ENCODE assay signal across 8 cellular contexts in the genomic region with DNA sequence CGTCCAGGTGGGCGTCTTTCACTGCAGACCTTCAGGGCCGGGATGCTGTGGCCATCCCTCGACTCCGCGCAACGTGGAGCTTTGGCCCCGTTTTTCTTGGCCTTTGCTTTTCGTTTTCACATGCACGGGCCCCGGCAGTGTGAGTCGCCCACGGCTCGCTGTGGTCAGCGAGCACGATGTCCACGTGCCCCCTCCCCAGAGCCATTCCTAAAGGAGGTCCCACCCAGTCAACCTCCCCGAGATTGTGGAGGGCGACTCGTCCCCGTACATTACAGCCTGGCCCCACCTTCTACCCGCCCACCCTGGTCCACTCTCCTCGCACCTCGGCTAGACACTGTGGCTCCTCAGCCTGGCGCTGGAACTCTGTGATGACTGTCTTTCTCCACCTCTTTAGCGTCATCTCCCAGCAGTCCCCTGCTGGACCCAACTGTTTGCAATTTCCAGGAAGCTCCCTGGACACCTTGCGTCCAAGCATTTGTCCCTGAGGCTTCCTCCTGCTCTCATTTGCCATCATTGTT. TPM values are rescaled to one million over a fixed set of nuclear protein-coding genes. Genes with fewer than 3 reads are reported as not detected.
DNase-seq lines count a peak whose midpoint lies in the region; ATAC-seq and TF ChIP-seq lines count a peak whose summit lies in the region.

No MANE protein-coding gene starts in this region.

- peak overlapping the region; percentile 77 for H3K27ac ChIP-seq in suprapubic skin

- WGBS in suprapubic skin = 3% methylated on average over 26 of the region's 27 CpGs

- TF ChIP-seq CTCF in brain (conservative IDR thresholded peaks at IDR 0.05) (no peak), suprapubic skin (IDR thresholded peaks at IDR 0.05) (no peak)

- peak overlapping the region; percentile 90 to 96 (median 93) for H3K4me3 Mint-ChIP-seq in brain

- ATAC-seq in GM19351 (IDR thresholded peaks at IDR 0.05; ENCODE audit: unreplicated experiment) = no peak

- H3K4me3 ChIP-seq in suprapubic skin = peak overlapping the region; percentile 63

- no peak for TF ChIP-seq POLR2A in suprapubic skin (IDR thresholded peaks at IDR 0.05)

- no peaks in the 10 kb centered on the region for H3K27me3 ChIP-seq in suprapubic skin

- H3K4me1 ChIP-seq in suprapubic skin = peaks cover 20% of the 10 kb centered on the region

- no peaks in the 10 kb centered on the region for H3K9me3 ChIP-seq in suprapubic skin

- peaks cover 48% of the 10 kb centered on the region for H3K36me3 ChIP-seq in suprapubic skin

- peaks cover 6% of the 10 kb centered on the region for H3K27me3 Mint-ChIP-seq in brain

- DNase-seq in G401 (ENCODE audit: low spot score) = peak; percentile 17
- peak; percentile 18 for DNase-seq in LHCN-M2 (ENCODE audit: low read depth)
- DNase-seq in kidney tubule cell (ENCODE audit: low spot score) = peak; percentile 30
- DNase-seq in suprapubic skin (ENCODE audit: low spot score in 2 of 2) = no peak
- DNase-seq in dedifferentiated amniotic fluid mesenchymal stem cell (ENCODE audit: extremely low spot score) = no peak
- DNase-seq in activated gamma-delta T cell (lab: John Stamatoyannopoulos, UW) = no peak

- in situ Hi-C loops in G401 (cut with HindIII; ENCODE audit: low sequenced_read_pairs) = no loop called here

- TF ChIP-seq EP300 in suprapubic skin (IDR thresholded peaks at IDR 0.05) = no peak

- H3K27ac Mint-ChIP-seq in brain = peak overlapping the region; percentile 93 to 98 (median 97)

- H3K4me1 Mint-ChIP-seq in brain = peaks cover 24% of the 10 kb centered on the region

- H3K9me3 Mint-ChIP-seq in brain = no peaks in the 10 kb centered on the region

- peaks cover 12% of the 10 kb centered on the region for H3K36me3 Mint-ChIP-seq in brain

RNA-seq across cellular contexts. Expression of gene ZNF446, which starts 0.4 kb away (rescaled TPM):
- 12.8 and 22.3 TPM in 2 replicates for total RNA-seq in G401 (2014; rRNA removed; shearing (Covaris generic))
- total RNA-seq in LHCN-M2 (2014; rRNA removed) (17.1 and 19.6 TPM in 2 replicates), suprapubic skin (10 to 100 TPM; 19.8 to 38.8 (median 24.0) TPM)
- polyA plus RNA-seq in LHCN-M2 (2012) = 6.5 TPM
- 13.5 TPM for polyA plus RNA-seq in brain (ENCODE audit: insufficient read depth, low read depth, low replicate concordance)

RNA-seq across cellular contexts. Expression of gene ZNF324, which starts 9.7 kb away (rescaled TPM):
- 10.8 and 11.6 TPM in 2 replicates for total RNA-seq in G401 (2014; rRNA removed; shearing (Covaris generic))
- 14.9 and 15.5 TPM in 2 replicates for total RNA-seq in LHCN-M2 (2014; rRNA removed)
- 6.0 TPM for polyA plus RNA-seq in LHCN-M2 (2012)
- polyA plus RNA-seq in brain (ENCODE audit: insufficient read depth, low read depth, low replicate concordance) = 8.5 TPM
- 10 to 100 TPM; 20.3 to 41.5 (median 25.6) TPM for total RNA-seq in suprapubic skin

RNA-seq across cellular contexts. Expression of gene ZNF324B, which starts 25.1 kb away (rescaled TPM):
- total RNA-seq in G401 (2014; rRNA removed; shearing (Covaris generic)) = 8.1 and 11.0 TPM in 2 replicates
- total RNA-seq in LHCN-M2 (2014; rRNA removed) = 7.8 and 8.6 TPM in 2 replicates
- 3.6 TPM for polyA plus RNA-seq in LHCN-M2 (2012)
- 5.3 TPM for polyA plus RNA-seq in brain (ENCODE audit: insufficient read depth, low read depth, low replicate concordance)
- total RNA-seq in suprapubic skin = 10 to 100 TPM in 3 of 4 donors, 1 to 10 TPM in 1; 9.7 to 28.7 (median 13.8) TPM

RNA-seq across cellular contexts. Expression of gene SLC27A5, which starts 35.2 kb away (rescaled TPM):
- total RNA-seq in G401 (2014; rRNA removed; shearing (Covaris generic)) = 12.0 and 28.6 TPM in 2 replicates
- total RNA-seq in LHCN-M2 (2014; rRNA removed) (2.7 and 9.9 TPM in 2 replicates), suprapubic skin (10 to 100 TPM in 2 of 4 donors, 1 to 10 TPM in 2; 2.1 to 19.1 (median 10.7) TPM)
- 19.3 TPM for polyA plus RNA-seq in LHCN-M2 (2012)
- polyA plus RNA-seq in brain (ENCODE audit: insufficient read depth, low read depth, low replicate concordance) = 30.5 TPM

RNA-seq across cellular contexts. Expression of gene ZNF132, which starts 36.6 kb away (rescaled TPM):
- total RNA-seq in G401 (2014; rRNA removed; shearing (Covaris generic)) = not detected in 2 replicates
- total RNA-seq in LHCN-M2 (2014; rRNA removed) (5.3 and 5.7 TPM in 2 replicates), suprapubic skin (1 to 10 TPM; 1.7 to 2.9 (median 2.3) TPM)
- 3.4 TPM for polyA plus RNA-seq in LHCN-M2 (2012)
- polyA plus RNA-seq in brain (ENCODE audit: insufficient read depth, low read depth, low replicate concordance) = 2.5 TPM

Comparison
In these comparisons a context has a peak if more than half of its experiments do, and no peak if none do; other contexts are left out.
1. DNase-seq: peak in G401 (single experiment), LHCN-M2 (single experiment) and kidney tubule cell (single experiment); none in suprapubic skin (0 of 2), dedifferentiated amniotic fluid mesenchymal stem cell (single experiment) and activated gamma-delta T cell (single experiment).